In the genomic region with DNA sequence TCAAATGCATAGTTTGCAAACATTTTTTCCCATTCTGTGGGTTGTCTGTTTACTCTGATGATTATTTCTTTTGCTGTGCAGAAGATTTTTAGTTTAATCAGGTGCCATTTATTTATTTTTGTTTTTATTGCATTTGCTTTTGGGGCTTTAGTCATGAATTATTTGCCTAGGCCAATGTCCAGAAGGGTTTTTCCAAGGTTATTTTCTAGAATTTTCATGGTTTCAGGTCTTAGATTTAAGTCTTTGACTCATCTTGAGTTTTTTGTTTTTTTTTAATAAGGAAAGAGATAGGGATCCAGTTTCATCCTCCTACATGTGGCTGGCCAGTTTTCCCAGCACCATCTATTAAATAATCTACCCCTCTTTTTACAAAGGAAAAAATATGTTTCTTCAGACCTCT, we compare ENCODE assay signal across 36 cellular contexts.
"Had no signal": no experiment of that assay in that cellular context is flagged by ENCODE, and none has a peak within 500 bp of the region (broad histone marks: within the 10 kb centered on the region; RNA-seq: fewer than 3 reads in every experiment).

No MANE protein-coding gene starts in this region.

- DNase-seq: Karpas-422, Kasumi-1, KG1, MG63, MM.1S, MV-4-11, NCI-H1048, NCI-H1092, NCI-H1092 treated with DMSO at 0.1 percent for 48 hours, NCI-H1105, NCI-H1105 treated with DMSO at 0.1 percent for 48 hours, NCI-H1417, NCI-H1417 treated with DMSO at 0.1 percent for 48 hours, NCI-H1436, NCI-H1436 treated with DMSO at 0.1 percent for 48 hours, NCI-H146, NCI-H1694, NCI-H1694 treated with DMSO at 0.1 percent for 48 hours, NCI-H187, NCI-H187 treated with DMSO at 0.1 percent for 48 hours, NCI-H1930, NCI-H2029, NCI-H2029 treated with DMSO at 0.1 percent for 48 hours, NCI-H2081, NCI-H2081 treated with DMSO at 0.1 percent for 48 hours, NCI-H2107, NCI-H2171, NCI-H2171 treated with DMSO at 0.1 percent for 48 hours, NCI-H2227 treated with DMSO at 0.1 percent for 48 hours, NCI-H226, NCI-H345, NCI-H446, NCI-H446 treated with DMSO at 0.1 percent for 48 hours, NCI-H510A, NCI-H510A treated with DMSO at 0.1 percent for 48 hours had no signal

- H3K27me3 ChIP-seq: MG63 had no signal

- H3K4me2 ChIP-seq: KMS-11 had no signal

- H3K9me3 ChIP-seq: MG63 had no signal

- H3K9ac ChIP-seq: KMS-11 had no signal

- H3K27ac ChIP-seq: KMS-11 had no signal

- H3K4me3 ChIP-seq: MG63 had no signal

- H3K36me3 ChIP-seq: MG63 had no signal
